ENCODE assay signal across 39 cellular contexts in genomic region chr4:118037955-118038354, GRCh38. TPM values are rescaled to one million over a fixed set of nuclear protein-coding genes. Genes with fewer than 3 reads are reported as not detected.
"Had no signal": no experiment of that assay in that cellular context is flagged by ENCODE, and none has a peak within 500 bp of the region (broad histone marks: within the 10 kb centered on the region; RNA-seq: fewer than 3 reads in every experiment).

No MANE protein-coding gene starts in this region.

- DNase-seq: activated CD4-positive, alpha-beta memory T cell treated with anti-CD3 and anti-CD28 coated beads for 36 hours; activated CD4-positive, alpha-beta T cell treated with anti-CD3 and anti-CD28 coated beads for 36 hours; activated CD4-positive, alpha-beta T cell treated with anti-CD3 and anti-CD28 coated beads, Interleukin-2, amount 10 ng/mL, durations not matched to agents 24 days and 14 days; activated CD4-positive, CD25-positive, alpha-beta regulatory T cell; activated CD4-positive, CD25-positive, alpha-beta regulatory T cell treated with anti-CD3 and anti-CD28 coated beads, Interleukin-2, amount 50 U/mL, for 72 hours; activated CD8-positive, alpha-beta memory T cell treated with anti-CD3 and anti-CD28 coated beads, Interleukin-2, amount 10 ng/mL, durations not matched to agents 7 days and 5 days; activated CD8-positive, alpha-beta memory T cell treated with anti-CD3 and anti-CD28 coated beads, Interleukin-2, amount 50 U/mL, for 4 hours; activated CD8-positive, alpha-beta T cell treated with anti-CD3 and anti-CD28 coated beads, Interleukin-2, amount 10 ng/mL, durations not matched to agents 7 days and 5 days; activated effector memory CD4-positive, alpha-beta T cell treated with anti-CD3 and anti-CD28 coated beads, Interleukin-2, amount 50 U/mL, for 16 hours; activated naive CD4-positive, alpha-beta T cell treated with anti-CD3 and anti-CD28 coated beads for 36 hours; activated naive CD8-positive, alpha-beta T cell treated with anti-CD3 and anti-CD28 coated beads for 36 hours; activated naive CD8-positive, alpha-beta T cell treated with anti-CD3 and anti-CD28 coated beads, Interleukin-2, amount 50 U/mL, for 24 hours; activated T-cell treated with anti-CD3 and anti-CD28 coated beads, Interleukin-2, amount 50 U/mL, for 1 hour; activated T-cell treated with anti-CD3 and anti-CD28 coated beads, Interleukin-2, amount 50 U/mL, for 48 hours; adrenal gland; amygdala; aorta; body of pancreas; central memory CD4-positive, alpha-beta T cell; cortex of kidney; dermis blood vessel endothelial cell; effector CD4-positive, alpha-beta T cell; effector memory CD8-positive, alpha-beta T cell; erythroblast; foreskin keratinocyte; gastrocnemius medialis; heart right ventricle; T-helper 17 cell; T1000 had no signal

- H3K27me3 ChIP-seq: body of pancreas had no signal

- H3K4me1 ChIP-seq: breast epithelium, foreskin keratinocyte, gastrocnemius medialis had no signal

- H3K27ac ChIP-seq: adrenal gland, body of pancreas, breast epithelium, cardiac muscle cell, esophagus muscularis mucosa, foreskin keratinocyte, gastrocnemius medialis, heart right ventricle, hepatocyte had no signal

- H3K9me3 Mint-ChIP-seq: activated CD4-positive, alpha-beta memory T cell treated with anti-CD3 and anti-CD28 coated beads for 36 hours; activated CD4-positive, alpha-beta T cell treated with anti-CD3 and anti-CD28 coated beads, Interleukin-2, amount 10 ng/mL, durations not matched to agents 24 days and 14 days; activated naive CD4-positive, alpha-beta T cell treated with anti-CD3 and anti-CD28 coated beads for 36 hours; activated naive CD4-positive, alpha-beta T cell treated with anti-CD3 and anti-CD28 coated beads, Interleukin-2, amount 50 U/mL, for 24 hours; activated naive CD8-positive, alpha-beta T cell treated with anti-CD3 and anti-CD28 coated beads for 36 hours; activated naive CD8-positive, alpha-beta T cell treated with anti-CD3 and anti-CD28 coated beads, Interleukin-2, amount 50 U/mL, for 24 hours; activated T-helper 1 cell treated with anti-CD3 and anti-CD28 coated beads, Interleukin-12 subunit alpha, Interleukin-12 subunit beta, Interleukin-2, Interleukin-4 antibody, amounts not matched to agents 30 ng/mL and 10 ng/mL and 1 ng/mL, durations not matched to agents 14 hours and 24 hours and 36 hours; activated T-helper 2 cell treated with anti-CD3 and anti-CD28 coated beads, Interferon-gamma antibody, Interleukin-2, Interleukin-4, amounts not matched to agents 10 μg/mL and 5 μg/mL and 100 μg/mL, durations not matched to agents 14 hours and 24 hours and 36 hours; effector memory CD8-positive, alpha-beta T cell; T-helper 2 cell treated with Interferon-gamma antibody and Interleukin-4, amounts not matched to agents 5 μg/mL and 100 μg/mL, for 36 hours had no signal

- FAIRE-seq: colon had no signal

- H3K36me3 ChIP-seq: adrenal gland, breast epithelium, cardiac muscle cell, esophagus muscularis mucosa, gastrocnemius medialis, heart right ventricle had no signal

- ATAC-seq: activated CD4-positive, alpha-beta T cell treated with anti-CD3 and anti-CD28 coated beads for 36 hours; activated CD8-positive, alpha-beta memory T cell treated with anti-CD3 and anti-CD28 coated beads, Interleukin-2, amount 10 ng/mL, durations not matched to agents 7 days and 5 days; activated CD8-positive, alpha-beta T cell treated with anti-CD3 and anti-CD28 coated beads, Interleukin-2, amount 10 ng/mL, durations not matched to agents 7 days and 5 days; activated naive CD8-positive, alpha-beta T cell treated with anti-CD3 and anti-CD28 coated beads, Interleukin-2, amount 50 U/mL, for 24 hours; body of pancreas; effector memory CD8-positive, alpha-beta T cell; foreskin keratinocyte; gastrocnemius medialis; heart right ventricle; T-helper 17 cell had no signal

- H3K4me3 Mint-ChIP-seq: activated CD4-positive, alpha-beta memory T cell treated with anti-CD3 and anti-CD28 coated beads for 36 hours; activated CD4-positive, alpha-beta T cell treated with anti-CD3 and anti-CD28 coated beads for 36 hours; activated CD4-positive, alpha-beta T cell treated with anti-CD3 and anti-CD28 coated beads, Interleukin-2, amount 10 ng/mL, durations not matched to agents 24 days and 14 days; activated CD8-positive, alpha-beta memory T cell treated with anti-CD3 and anti-CD28 coated beads, Interleukin-2, amount 10 ng/mL, durations not matched to agents 7 days and 5 days; activated CD8-positive, alpha-beta T cell treated with anti-CD3 and anti-CD28 coated beads, Interleukin-2, amount 10 ng/mL, durations not matched to agents 7 days and 5 days; activated naive CD4-positive, alpha-beta T cell treated with anti-CD3 and anti-CD28 coated beads for 36 hours; activated naive CD4-positive, alpha-beta T cell treated with anti-CD3 and anti-CD28 coated beads, Interleukin-2, amount 50 U/mL, for 24 hours; activated naive CD8-positive, alpha-beta T cell treated with anti-CD3 and anti-CD28 coated beads for 36 hours; activated naive CD8-positive, alpha-beta T cell treated with anti-CD3 and anti-CD28 coated beads, Interleukin-2, amount 50 U/mL, for 24 hours; activated T-helper 1 cell treated with anti-CD3 and anti-CD28 coated beads, Interleukin-12 subunit alpha, Interleukin-12 subunit beta, Interleukin-2, Interleukin-4 antibody, amounts not matched to agents 30 ng/mL and 10 ng/mL and 1 ng/mL, durations not matched to agents 14 hours and 24 hours and 36 hours; effector memory CD8-positive, alpha-beta T cell; T-helper 17 cell; T-helper 2 cell treated with Interferon-gamma antibody and Interleukin-4, amounts not matched to agents 5 μg/mL and 100 μg/mL, for 36 hours had no signal

- H3K4me2 ChIP-seq: hepatocyte had no signal

- H3K4me3 ChIP-seq: adrenal gland, body of pancreas, breast epithelium, cardiac muscle cell, esophagus muscularis mucosa, gastrocnemius medialis, heart right ventricle, hepatocyte had no signal

- H3K27ac Mint-ChIP-seq: activated CD4-positive, alpha-beta memory T cell treated with anti-CD3 and anti-CD28 coated beads for 36 hours; activated CD4-positive, alpha-beta T cell treated with anti-CD3 and anti-CD28 coated beads for 36 hours; activated CD4-positive, alpha-beta T cell treated with anti-CD3 and anti-CD28 coated beads, Interleukin-2, amount 10 ng/mL, durations not matched to agents 24 days and 14 days; activated CD8-positive, alpha-beta memory T cell treated with anti-CD3 and anti-CD28 coated beads, Interleukin-2, amount 10 ng/mL, durations not matched to agents 7 days and 5 days; activated CD8-positive, alpha-beta T cell treated with anti-CD3 and anti-CD28 coated beads, Interleukin-2, amount 10 ng/mL, durations not matched to agents 7 days and 5 days; activated naive CD4-positive, alpha-beta T cell treated with anti-CD3 and anti-CD28 coated beads for 36 hours; activated naive CD4-positive, alpha-beta T cell treated with anti-CD3 and anti-CD28 coated beads, Interleukin-2, amount 50 U/mL, for 24 hours; activated naive CD8-positive, alpha-beta T cell treated with anti-CD3 and anti-CD28 coated beads for 36 hours; activated naive CD8-positive, alpha-beta T cell treated with anti-CD3 and anti-CD28 coated beads, Interleukin-2, amount 50 U/mL, for 24 hours; activated T-helper 1 cell treated with anti-CD3 and anti-CD28 coated beads, Interleukin-12 subunit alpha, Interleukin-12 subunit beta, Interleukin-2, Interleukin-4 antibody, amounts not matched to agents 30 ng/mL and 10 ng/mL and 1 ng/mL, durations not matched to agents 14 hours and 24 hours and 36 hours; activated T-helper 2 cell treated with anti-CD3 and anti-CD28 coated beads, Interferon-gamma antibody, Interleukin-2, Interleukin-4, amounts not matched to agents 10 μg/mL and 5 μg/mL and 100 μg/mL, durations not matched to agents 14 hours and 24 hours and 36 hours; effector memory CD8-positive, alpha-beta T cell; T-helper 17 cell; T-helper 2 cell treated with Interferon-gamma antibody and Interleukin-4, amounts not matched to agents 5 μg/mL and 100 μg/mL, for 36 hours had no signal

- H3K9me3 ChIP-seq: adrenal gland, body of pancreas, breast epithelium, esophagus muscularis mucosa, gastrocnemius medialis, heart right ventricle had no signal

- H3K36me3 Mint-ChIP-seq: activated CD4-positive, alpha-beta memory T cell treated with anti-CD3 and anti-CD28 coated beads for 36 hours; activated CD8-positive, alpha-beta memory T cell treated with anti-CD3 and anti-CD28 coated beads, Interleukin-2, amount 10 ng/mL, durations not matched to agents 7 days and 5 days; activated naive CD4-positive, alpha-beta T cell treated with anti-CD3 and anti-CD28 coated beads, Interleukin-2, amount 50 U/mL, for 24 hours; activated naive CD8-positive, alpha-beta T cell treated with anti-CD3 and anti-CD28 coated beads for 36 hours had no signal

RNA-seq across cellular contexts. Expression of gene NDST3, which starts 3.7 kb away (rescaled TPM):
- total RNA-seq: activated CD4-positive, alpha-beta memory T cell treated with anti-CD3 and anti-CD28 coated beads for 36 hours; activated CD4-positive, alpha-beta T cell treated with anti-CD3 and anti-CD28 coated beads for 36 hours; activated CD4-positive, alpha-beta T cell treated with anti-CD3 and anti-CD28 coated beads, Interleukin-2, amount 10 ng/mL, durations not matched to agents 24 days and 14 days; activated CD8-positive, alpha-beta memory T cell treated with anti-CD3 and anti-CD28 coated beads for 36 hours; activated CD8-positive, alpha-beta memory T cell treated with anti-CD3 and anti-CD28 coated beads, Interleukin-2, amount 10 ng/mL, durations not matched to agents 7 days and 5 days; activated CD8-positive, alpha-beta T cell treated with anti-CD3 and anti-CD28 coated beads, Interleukin-2, amount 10 ng/mL, durations not matched to agents 7 days and 5 days; activated naive CD4-positive, alpha-beta T cell treated with anti-CD3 and anti-CD28 coated beads for 36 hours; activated naive CD8-positive, alpha-beta T cell treated with anti-CD3 and anti-CD28 coated beads for 36 hours; activated T-helper 1 cell treated with anti-CD3 and anti-CD28 coated beads, Interleukin-12 subunit alpha, Interleukin-12 subunit beta, Interleukin-2, Interleukin-4 antibody, amounts not matched to agents 30 ng/mL and 10 ng/mL and 1 ng/mL, durations not matched to agents 14 hours and 24 hours and 36 hours; activated T-helper 2 cell treated with anti-CD3 and anti-CD28 coated beads, Interferon-gamma antibody, Interleukin-2, Interleukin-4, amounts not matched to agents 10 μg/mL and 5 μg/mL and 100 μg/mL, durations not matched to agents 14 hours and 24 hours and 36 hours; aorta; body of pancreas; foreskin keratinocyte; T-helper 17 cell had no signal
- polyA plus RNA-seq: aorta, foreskin keratinocyte, heart right ventricle had no signal
